8 cellular contexts compared by ENCODE assay signal in genomic region chr3:65439641-65440040, GRCh38.
DNase-seq lines count a peak whose midpoint lies in the region; ATAC-seq and TF ChIP-seq lines count a peak whose summit lies in the region.

No MANE protein-coding gene starts in this region.

- H3K36me3 Mint-ChIP-seq in CD4-positive, alpha-beta memory T cell: no peaks in the 10 kb centered on the region
- H3K36me3 Mint-ChIP-seq in T-helper 17 cell (ENCODE audit: low read depth): no peaks in the 10 kb centered on the region

- no peaks in the 10 kb centered on the region for H3K36me3 ChIP-seq in CD4-positive, alpha-beta memory T cell (ENCODE audit: insufficient read depth, low read length)

- no peak overlapping the region for H3K4me3 Mint-ChIP-seq in CD4-positive, alpha-beta memory T cell
- no peak overlapping the region for H3K4me3 Mint-ChIP-seq in T-helper 17 cell

- no peaks in the 10 kb centered on the region for H3K9me3 ChIP-seq in CD4-positive, alpha-beta memory T cell (ENCODE audit: control insufficient read depth in 1 of 2, low read length in 2 of 2)
- no peaks in the 10 kb centered on the region for H3K9me3 ChIP-seq in T-helper 17 cell (ENCODE audit: control insufficient read depth, low read length, poor library complexity, severe bottlenecking)

- no peaks in the 10 kb centered on the region for H3K4me1 ChIP-seq in CD4-positive, alpha-beta memory T cell (ENCODE audit: insufficient read depth, low read length)

- peak; percentile 42 for DNase-seq in COLO829 (ENCODE audit: low spot score)
- peak; percentile 9 for DNase-seq in HPDE6-E6E7 (ENCODE audit: extremely low spot score)
- peak; percentile 3 for DNase-seq in SHP77 treated with DMSO at 0.1 percent for 48 hours (lab: John Stamatoyannopoulos, UW)
- peak; percentile 71 for DNase-seq in fibroblast of pulmonary artery (ENCODE audit: low read depth)
- DNase-seq in occipital lobe (lab: John Stamatoyannopoulos, UW): peak; percentile 33
- DNase-seq in CD4-positive, alpha-beta memory T cell: no peak
- no peak for DNase-seq in T-helper 17 cell

- no peaks in the 10 kb centered on the region for H3K4me1 Mint-ChIP-seq in CD4-positive, alpha-beta memory T cell
- H3K4me1 Mint-ChIP-seq in T-helper 17 cell: no peaks in the 10 kb centered on the region

- peaks cover 0 to 2% (median 0%) of the 10 kb centered on the region in 8 donors for H3K9me3 Mint-ChIP-seq in CD4-positive, alpha-beta memory T cell

- H3K4me3 ChIP-seq in fibroblast of pulmonary artery (replicated peaks; ENCODE audit: low read depth, low read length): no peak overlapping the region
- H3K4me3 ChIP-seq in CD4-positive, alpha-beta memory T cell (ENCODE audit: low read length in 2 of 2): no peak overlapping the region

- no peak for ATAC-seq in T-helper 17 cell
- no peak for ATAC-seq in HG02938 (IDR thresholded peaks at IDR 0.05; ENCODE audit: unreplicated experiment)

- H3K27ac ChIP-seq in CD4-positive, alpha-beta memory T cell (ENCODE audit: low read depth, low read length): no peak overlapping the region

- peak; percentile 63 for TF ChIP-seq CTCF in fibroblast of pulmonary artery (IDR thresholded peaks at IDR 0.05; ENCODE audit: low read length, missing control alignments)

- intact Hi-C loops in CD4-positive, alpha-beta memory T cell (cut with micrococcal nuclease): no loop called here

- H3K27me3 ChIP-seq in CD4-positive, alpha-beta memory T cell (ENCODE audit: insufficient read depth, low read length): no peaks in the 10 kb centered on the region

- CTCF ChIA-PET in CD4-positive, alpha-beta memory T cell (lab: Charles Lee; ENCODE audit: partially characterized antibody): no interaction called here

- POLR2A ChIA-PET in CD4-positive, alpha-beta memory T cell (lab: Charles Lee; ENCODE audit: partially characterized antibody): no interaction called here

- H3K27me3 Mint-ChIP-seq in CD4-positive, alpha-beta memory T cell: no peaks in the 10 kb centered on the region
- H3K27me3 Mint-ChIP-seq in T-helper 17 cell: no peaks in the 10 kb centered on the region

- no peak overlapping the region for H3K27ac Mint-ChIP-seq in CD4-positive, alpha-beta memory T cell
- H3K27ac Mint-ChIP-seq in T-helper 17 cell: no peak overlapping the region

Comparison
In these comparisons a context has a peak if more than half of its experiments do, and no peak if none do; other contexts are left out.
1. DNase-seq: peak in COLO829 (single experiment), HPDE6-E6E7 (single experiment), SHP77 treated with DMSO at 0.1 percent for 48 hours (single experiment), fibroblast of pulmonary artery (single experiment) and occipital lobe (single experiment); none in CD4-positive, alpha-beta memory T cell (0 of 5) and T-helper 17 cell (0 of 3).